9 cellular contexts compared by ENCODE assay signal in genomic region chr3:46880884-46881818, GRCh38.
A peak's percentile ranks its signal among the peaks of the same experiment; 100 is the strongest.
DNase-seq lines count a peak whose midpoint lies in the region; ATAC-seq and TF ChIP-seq lines count a peak whose summit lies in the region.
"Had no signal": no experiment of that assay in that cellular context is flagged by ENCODE, and none has a peak within 500 bp of the region (broad histone marks: within the 10 kb centered on the region; RNA-seq: fewer than 3 reads in every experiment).

No MANE protein-coding gene starts in this region.

- no peaks in the 10 kb centered on the region for H3K36me3 ChIP-seq in duodenal mucosa (ENCODE audit: control insufficient read depth in 1 of 2, insufficient read depth in 2 of 2, low read length in 2 of 2)
- no peaks in the 10 kb centered on the region for H3K36me3 ChIP-seq in tibial artery

- H3K9me3 ChIP-seq in duodenal mucosa (ENCODE audit: control insufficient read depth in 1 of 2, low read length in 2 of 2) (no peaks in the 10 kb centered on the region), tibial artery (no peaks in the 10 kb centered on the region)

- no peak overlapping the region for H3K4me3 ChIP-seq in duodenal mucosa (ENCODE audit: low read depth in 1 of 2, low read length in 2 of 2)
- peak overlapping the region; percentile 73 to 88 for H3K4me3 ChIP-seq in tibial artery

- TF ChIP-seq CTCF in tibial artery (IDR thresholded peaks at IDR 0.05), result no peak
- no peak for TF ChIP-seq CTCF in GM20000 (IDR thresholded peaks at IDR 0.05; ENCODE audit: extremely low read depth, missing control alignments)

- H3K27me3 Mint-ChIP-seq in T-helper 1 cell treated with Interleukin-12 subunit alpha and Interleukin-12 subunit beta and Interleukin-4 antibody, amounts not matched to agents 30 μg/mL and 1 μg/mL, for 36 hours (ENCODE audit: low read depth), result peaks cover 58% of the 10 kb centered on the region
- H3K27me3 Mint-ChIP-seq in memory B cell, result peaks cover 31% of the 10 kb centered on the region

- H3K4me3 Mint-ChIP-seq in T-helper 1 cell treated with Interleukin-12 subunit alpha and Interleukin-12 subunit beta and Interleukin-4 antibody, amounts not matched to agents 30 μg/mL and 1 μg/mL, for 36 hours, result peak overlapping the region; percentile 27
- H3K4me3 Mint-ChIP-seq in memory B cell, result peak overlapping the region; percentile 65

- H3K27ac ChIP-seq in duodenal mucosa (ENCODE audit: low read depth, low read length), result peak overlapping the region; percentile 44
- H3K27ac ChIP-seq in tibial artery, result peak overlapping the region; percentile 92 to 96

- ATAC-seq in memory B cell (ENCODE audit: low read depth), result no peak
- ATAC-seq in GM21717 (IDR thresholded peaks at IDR 0.05; ENCODE audit: unreplicated experiment), result no peak

- H3K9ac ChIP-seq in duodenal mucosa (ENCODE audit: low read depth in 1 of 2, low read length in 2 of 2), result no peak overlapping the region

- H3K27ac Mint-ChIP-seq in T-helper 1 cell treated with Interleukin-12 subunit alpha and Interleukin-12 subunit beta and Interleukin-4 antibody, amounts not matched to agents 30 μg/mL and 1 μg/mL, for 36 hours, result no peak overlapping the region
- H3K27ac Mint-ChIP-seq in memory B cell, result no peak overlapping the region

- H3K4me1 ChIP-seq in duodenal mucosa (ENCODE audit: control insufficient read depth in 1 of 2, insufficient read depth in 2 of 2, low read length in 2 of 2) (peaks cover 0 to 2% of the 10 kb centered on the region in 2 donors), tibial artery (peaks cover 0 to 45% (median 27%) of the 10 kb centered on the region in 4 donors)

- H3K4me1 Mint-ChIP-seq in T-helper 1 cell treated with Interleukin-12 subunit alpha and Interleukin-12 subunit beta and Interleukin-4 antibody, amounts not matched to agents 30 μg/mL and 1 μg/mL, for 36 hours (ENCODE audit: low read depth), result peaks cover 3% of the 10 kb centered on the region
- peaks cover 6% of the 10 kb centered on the region for H3K4me1 Mint-ChIP-seq in memory B cell

- H3K27me3 ChIP-seq in duodenal mucosa (ENCODE audit: control insufficient read depth in 1 of 2, insufficient read depth in 2 of 2, low read length in 2 of 2), result peaks cover 39 to 42% of the 10 kb centered on the region in 2 donors
- no peaks in the 10 kb centered on the region for H3K27me3 ChIP-seq in tibial artery

- intact Hi-C loops in tibial artery (cut with DNase I; ENCODE audit: low total_unique reads), result no loop called here

- no peaks in the 10 kb centered on the region for H3K9me3 Mint-ChIP-seq in T-helper 1 cell treated with Interleukin-12 subunit alpha and Interleukin-12 subunit beta and Interleukin-4 antibody, amounts not matched to agents 30 μg/mL and 1 μg/mL, for 36 hours
- no peaks in the 10 kb centered on the region for H3K9me3 Mint-ChIP-seq in memory B cell

- H3K36me3 Mint-ChIP-seq in T-helper 1 cell treated with Interleukin-12 subunit alpha and Interleukin-12 subunit beta and Interleukin-4 antibody, amounts not matched to agents 30 μg/mL and 1 μg/mL, for 36 hours (ENCODE audit: low read depth), result no peaks in the 10 kb centered on the region
- H3K36me3 Mint-ChIP-seq in memory B cell, result no peaks in the 10 kb centered on the region

- DNase-seq in T-helper 1 cell (no peak), memory B cell (ENCODE audit: low spot score in 2 of 2) (no peak), tibial artery (no peak), GM20000 (ENCODE audit: low spot score) (no peak), HuH-7.5 (ENCODE audit: low spot score) (no peak)
- DNase-seq: NCI-H187 treated with DMSO at 0.1 percent for 48 hours had no signal

Comparison
In these comparisons a context has a peak if more than half of its experiments do, and no peak if none do; other contexts are left out.
1. H3K4me3 ChIP-seq: peak in tibial artery (2 of 2); none in duodenal mucosa (0 of 2).